ENCODE assay signal across 5 cellular contexts in genomic region chr3:11707084-11707483, GRCh38.
A peak's percentile ranks its signal among the peaks of the same experiment; 100 is the strongest.
DNase-seq lines count a peak whose midpoint lies in the region; ATAC-seq, FAIRE-seq and TF ChIP-seq lines count a peak whose summit lies in the region.
"Not testable (repeated sequence)": the region's sequence is repeated elsewhere in the genome, so short reads cannot be mapped to it uniquely, and the experiment has no call there.

No MANE protein-coding gene starts in this region.

- not testable (repeated sequence) for TF ChIP-seq EP300 in K562 (IDR thresholded peaks at IDR 0.05; ENCODE audit: low read length)

- WGBS in K562 (ENCODE audit: insufficient coverage, low coverage, missing lambda C conversion rate), result 10% methylated on average over 1 of the region's 2 CpGs
- WGBS in trophoblast cell (ENCODE audit: extremely low coverage, insufficient coverage, insufficient read length), result no CpG with 5 or more reads among the region's 2 CpGs

- H3K9me1 ChIP-seq in K562 (ENCODE audit: control insufficient read depth, insufficient read depth, low read length), result not testable (repeated sequence)

- H2BK12ac ChIP-seq in trophoblast cell (ENCODE audit: low read length), result not testable (repeated sequence)

- not testable (repeated sequence) for H2AK5ac ChIP-seq in trophoblast cell (ENCODE audit: low read length)

- ATAC-seq in WTC11, K562: not testable (repeated sequence)

- H3K9ac ChIP-seq in K562 (ENCODE audit: insufficient read depth in 1 of 2, low read depth in 2 of 2, low read length in 2 of 2); trophoblast cell (ENCODE audit: low read length): not testable (repeated sequence)

- H4K20me1 ChIP-seq in K562 (replicated peaks; ENCODE audit: control insufficient read depth, insufficient read depth, low read length), result not testable (repeated sequence)

- H3K36me3 ChIP-seq in K562 (ENCODE audit: control insufficient read depth, insufficient read depth, low read length); trophoblast cell (ENCODE audit: control insufficient read depth in 1 of 2, insufficient read depth in 2 of 2, low read length in 2 of 2): not testable (repeated sequence)

- H2BK5ac ChIP-seq in trophoblast cell (ENCODE audit: low read depth, low read length, poor library complexity), result not testable (repeated sequence)

- H2BK120ac ChIP-seq in trophoblast cell (ENCODE audit: insufficient read depth, low read length, poor library complexity), result not testable (repeated sequence)

- H2AFZ ChIP-seq in K562 (ENCODE audit: low read depth, low read length); trophoblast cell (ENCODE audit: insufficient read depth, low read length, poor library complexity): not testable (repeated sequence)

- in situ Hi-C loops in K562 (cut with MboI), result not testable (repeated sequence)

- DNase-seq in HEK293T (ENCODE audit: extremely low spot score); WTC11 (ENCODE audit: low spot score); K562 (ENCODE audit: extremely low read depth in 1 of 4, low spot score in 3 of 4); nephron progenitor cell; trophoblast cell: not testable (repeated sequence)

- not testable (repeated sequence) for H3K23ac ChIP-seq in trophoblast cell (ENCODE audit: low read length)

- not testable (repeated sequence) for TF ChIP-seq CTCF in WTC11 (IDR thresholded peaks at IDR 0.05); K562 (IDR thresholded peaks at IDR 0.05 in 2 of 3, conservative IDR thresholded peaks at IDR 0.05 in 1 of 3; ENCODE audit: insufficient read depth in 2 of 3, low read depth in 1 of 3, low read length in 3 of 3); nephron progenitor cell (IDR thresholded peaks at IDR 0.05)

- CTCF ChIA-PET in HEK293T (lab: Yijun Ruan, JAX), result interaction anchor here (0.6 kb wide), 1 partner anchor 16 kb away, joined by 3 read pairs; no protein-coding TSS in a partner anchor
- CTCF ChIA-PET in WTC11 (lab: Charles Lee), result interaction anchor here (0.7 kb wide), 1 partner anchor 79 kb away, joined by 3 read pairs; no protein-coding TSS in a partner anchor
- CTCF ChIA-PET in K562 (lab: Yijun Ruan, JAX; ENCODE audit: low intra/inter-chr PET ratio), result not testable (repeated sequence)

- H3K4me3 Mint-ChIP-seq in WTC11, nephron progenitor cell: not testable (repeated sequence)

- not testable (repeated sequence) for H3K18ac ChIP-seq in trophoblast cell (ENCODE audit: low read length)

- H4K91ac ChIP-seq in trophoblast cell (ENCODE audit: low read depth, low read length), result not testable (repeated sequence)

- intact Hi-C loops in K562 (cut with micrococcal nuclease), result not testable (repeated sequence)

- H3K27me3 ChIP-seq in K562 (ENCODE audit: control insufficient read depth in 2 of 2, insufficient read depth in 2 of 2, low read length in 2 of 2), result peaks cover 37 to 46% of the 10 kb centered on the region in 2 experiments
- not testable (repeated sequence) for H3K27me3 ChIP-seq in trophoblast cell (ENCODE audit: insufficient read depth, low read length)

- not testable (repeated sequence) for H3K79me1 ChIP-seq in trophoblast cell (ENCODE audit: low read length)

- H3K27ac ChIP-seq in K562 (ENCODE audit: extremely low read depth, low read depth, low read length); trophoblast cell (ENCODE audit: low read depth, low read length): not testable (repeated sequence)

- POLR2A ChIA-PET in HEK293T (lab: Yijun Ruan, JAX), result not testable (repeated sequence)
- POLR2A ChIA-PET in WTC11 (lab: Charles Lee) (interaction anchor here (1.0 kb wide), 1 partner anchor 63 kb away, joined by 4 read pairs; no protein-coding TSS in a partner anchor), K562 (lab: Yijun Ruan, JAX) (interaction anchor here (0.5 to 1.6 kb wide), 5 partner anchors 8 to 1390 kb away, joined by 3 to 7 read pairs (median 3); no protein-coding TSS in a partner anchor)

- not testable (repeated sequence) for H3K27ac Mint-ChIP-seq in WTC11
- H3K27ac Mint-ChIP-seq in nephron progenitor cell, result peak overlapping the region; percentile 33

- peaks cover 18% of the 10 kb centered on the region for H3K36me3 Mint-ChIP-seq in WTC11
- peaks cover 43% of the 10 kb centered on the region for H3K36me3 Mint-ChIP-seq in nephron progenitor cell (ENCODE audit: low read depth)

- H3K9me3 Mint-ChIP-seq in WTC11, result peaks cover 13% of the 10 kb centered on the region
- peaks cover 26% of the 10 kb centered on the region for H3K9me3 Mint-ChIP-seq in nephron progenitor cell

- H3K4me1 ChIP-seq in K562 (replicated peaks in 1 of 2; ENCODE audit: control insufficient read depth in 2 of 2, insufficient read depth in 2 of 2, low read length in 2 of 2); trophoblast cell (ENCODE audit: control insufficient read depth in 1 of 2, insufficient read depth in 2 of 2, low read length in 2 of 2): not testable (repeated sequence)

- not testable (repeated sequence) for H3K4me3 ChIP-seq in K562; trophoblast cell (ENCODE audit: low read depth, low read length)

- H3K4me2 ChIP-seq in K562 (ENCODE audit: insufficient read depth, low read length); trophoblast cell (ENCODE audit: low read length): not testable (repeated sequence)

- TF ChIP-seq RAD21 in K562 (CRISPR knock-in tag; conservative IDR thresholded peaks at IDR 0.05 in 1 of 2, IDR thresholded peaks at IDR 0.05 in 1 of 2), result not testable (repeated sequence)

- not testable (repeated sequence) for H4K8ac ChIP-seq in trophoblast cell (ENCODE audit: low read depth, low read length)

- H3K27me3 Mint-ChIP-seq in WTC11 (ENCODE audit: low read depth); nephron progenitor cell (ENCODE audit: low read depth, poor library complexity): not testable (repeated sequence)

- not testable (repeated sequence) for FAIRE-seq in K562 (lab: Jason Lieb, UNC)

- H3K4ac ChIP-seq in trophoblast cell (ENCODE audit: low read depth, low read length), result peak overlapping the region; percentile 33

- not testable (repeated sequence) for BruUV-seq in K562 (replicated peaks; lab: Mats Ljungman, UMichigan)

- H3K14ac ChIP-seq in trophoblast cell (ENCODE audit: low read length), result not testable (repeated sequence)

- not testable (repeated sequence) for H3K9me3 ChIP-seq in K562 (replicated peaks; ENCODE audit: control insufficient read depth, insufficient read depth, low read depth, low read length); trophoblast cell (ENCODE audit: insufficient read depth, low read depth, low read length)

- not testable (repeated sequence) for H3K79me2 ChIP-seq in K562 (ENCODE audit: control insufficient read depth, insufficient read depth, low read length); trophoblast cell (ENCODE audit: control insufficient read depth, insufficient read depth, low read length, poor library complexity)

- H4K12ac ChIP-seq in trophoblast cell (ENCODE audit: low read depth, low read length), result not testable (repeated sequence)

- H3K4me1 Mint-ChIP-seq in WTC11, result peaks cover 22% of the 10 kb centered on the region
- not testable (repeated sequence) for H3K4me1 Mint-ChIP-seq in nephron progenitor cell

- not testable (repeated sequence) for TF ChIP-seq POLR2A in K562 (conservative IDR thresholded peaks at IDR 0.05)

TF ChIP-seq in HEK293T, 16 proteins besides CTCF, POLR2A, EP300 and RAD21:
- 0 out of 2 replicates have a peak, but pooled peaks have one; percentile 12 for TF ChIP-seq ZNF384 (IDR thresholded peaks at IDR 0.05)

TF ChIP-seq in WTC11, 78 proteins besides CTCF, POLR2A, EP300 and RAD21:
- TF ChIP-seq ZNF121 (CRISPR knock-in tag; IDR thresholded peaks at IDR 0.05), result peak; percentile 43; the same call in 1 of the 2 replicates

TF ChIP-seq in K562, 482 proteins besides CTCF, POLR2A, EP300 and RAD21:
- TF ChIP-seq ZNF121 (CRISPR knock-in tag; conservative IDR thresholded peaks at IDR 0.05), result 0 out of 2 replicates have a peak, but pooled peaks have one; percentile 1
